1 cellular context compared by ENCODE assay signal in the genomic region with DNA sequence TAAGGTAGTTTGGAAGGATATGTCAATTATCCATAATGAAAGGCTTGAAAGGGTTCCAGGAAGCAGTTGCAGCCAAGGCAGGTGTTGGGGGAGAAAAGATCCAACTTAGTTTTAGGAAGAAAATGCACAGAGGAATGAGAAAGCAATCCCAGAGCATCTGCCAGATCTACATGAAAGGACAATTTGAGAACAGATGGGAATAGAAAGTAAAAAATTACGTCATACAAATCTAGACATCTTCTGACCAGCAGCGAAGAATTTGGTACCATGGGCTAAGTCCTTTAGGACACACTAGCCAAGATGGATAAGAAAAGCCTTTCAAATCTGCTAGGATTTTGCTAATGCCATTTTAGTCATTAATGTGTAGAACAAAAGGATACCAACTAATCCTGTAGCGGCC.
TF ChIP-seq lines count a peak whose summit lies in the region.

No MANE protein-coding gene starts in this region.

TF ChIP-seq in WTC11, 78 proteins besides CTCF, POLR2A, EP300 and RAD21 (continued from another document):
- no peak for TF ChIP-seq ZNF416 (CRISPR knock-in tag; IDR thresholded peaks at IDR 0.05)
- no peak for TF ChIP-seq ZNF423 (CRISPR knock-in tag; IDR thresholded peaks at IDR 0.05)
- TF ChIP-seq ZNF232 (CRISPR knock-in tag; IDR thresholded peaks at IDR 0.05): no peak
